In genomic region chr3:14532691-14533456, GRCh38 we compare ENCODE assay signal across 10 cellular contexts. TPM values are rescaled to one million over a fixed set of nuclear protein-coding genes. Genes with fewer than 3 reads are reported as not detected.
DNase-seq lines count a peak whose midpoint lies in the region; ATAC-seq, FAIRE-seq and TF ChIP-seq lines count a peak whose summit lies in the region.
"Had no signal": no experiment of that assay in that cellular context is flagged by ENCODE, and none has a peak within 500 bp of the region (broad histone marks: within the 10 kb centered on the region; RNA-seq: fewer than 3 reads in every experiment).

No MANE protein-coding gene starts in this region.

- TF ChIP-seq CTCF in LNCaP clone FGC (IDR thresholded peaks at IDR 0.05; ENCODE audit: control insufficient read depth, extremely low read depth, insufficient read depth) (no peak), bronchial epithelial cell (IDR thresholded peaks at IDR 0.05; ENCODE audit: insufficient read depth, low read length, severe bottlenecking) (no peak)

- ATAC-seq in GM19035 (IDR thresholded peaks at IDR 0.05; ENCODE audit: unreplicated experiment): no peak
- ATAC-seq in GM18520 (IDR thresholded peaks at IDR 0.05; ENCODE audit: unreplicated experiment): no peak

- H3K36me3 ChIP-seq in bronchial epithelial cell (ENCODE audit: control insufficient read depth, insufficient read depth, low read length): no peaks in the 10 kb centered on the region
- H3K36me3 ChIP-seq: sigmoid colon had no signal

- DNase-seq in AG20443 (ENCODE audit: low spot score) (peak; percentile 61), LNCaP clone FGC (ENCODE audit: low read depth) (peak; percentile 45), bronchial epithelial cell (ENCODE audit: low read depth) (peak; percentile 54), left kidney (ENCODE audit: low read depth, low spot score) (peak; percentile 29), NCI-H510A (lab: John Stamatoyannopoulos, UW) (no peak), T-helper 2 cell (no peak)
- DNase-seq: NCI-H1436 treated with DMSO at 0.1 percent for 48 hours, sigmoid colon had no signal

- no peak overlapping the region for H3K4me3 ChIP-seq in LNCaP clone FGC (ENCODE audit: low read depth, low read length)
- no peak overlapping the region for H3K4me3 ChIP-seq in bronchial epithelial cell (ENCODE audit: low read depth, low read length)
- H3K4me3 ChIP-seq: sigmoid colon had no signal

- H3K27me3 ChIP-seq in bronchial epithelial cell (ENCODE audit: control insufficient read depth, insufficient read depth, low read length): no peaks in the 10 kb centered on the region
- H3K27me3 ChIP-seq: sigmoid colon had no signal

- no peak for FAIRE-seq in bronchial epithelial cell (lab: Jason Lieb, UNC)

RNA-seq across cellular contexts. Expression of gene GRIP2, which starts 7.3 kb away (rescaled TPM):
- under 0.01 TPM in 2 replicates for total RNA-seq in bronchial epithelial cell

Comparison
In these comparisons a context has a peak if more than half of its experiments do, and no peak if none do; other contexts are left out.
1. DNase-seq: peak in AG20443 (single experiment), LNCaP clone FGC (single experiment), bronchial epithelial cell (single experiment) and left kidney (single experiment); none in NCI-H510A (single experiment) and T-helper 2 cell (0 of 5).